8 cellular contexts compared by ENCODE assay signal in genomic region chr12:69739287-69740191, GRCh38. TPM values are rescaled to one million over a fixed set of nuclear protein-coding genes. Genes with fewer than 3 reads are reported as not detected.
DNase-seq lines count a peak whose midpoint lies in the region; ATAC-seq and TF ChIP-seq lines count a peak whose summit lies in the region.

No MANE protein-coding gene starts in this region.

- peak overlapping the region; percentile 74 for H3K4me3 ChIP-seq in IMR-90 (ENCODE audit: insufficient read depth, low read depth, low read length)
- peak overlapping the region; percentile 80 to 82 for H3K4me3 ChIP-seq in stomach smooth muscle (ENCODE audit: low read length in 2 of 2)

- H3K4me1 Mint-ChIP-seq in neural crest cell: peaks cover 16% of the 10 kb centered on the region

- intact Hi-C loops in IMR-90 (cut with micrococcal nuclease): loop anchor here (10.0 kb wide), 2 partner anchors 135 to 385 kb away; partner anchors contain the start of gene YEATS4

- H3K9me3 ChIP-seq in IMR-90 (ENCODE audit: control insufficient read depth, insufficient read depth, low read length) (no peaks in the 10 kb centered on the region), stomach smooth muscle (ENCODE audit: control insufficient read depth in 2 of 2, low read length in 2 of 2) (no peaks in the 10 kb centered on the region)

- H3K27me3 Mint-ChIP-seq in neural crest cell (ENCODE audit: low read depth): peaks cover 47% of the 10 kb centered on the region

- H3K4me3 Mint-ChIP-seq in neural crest cell: peak overlapping the region; percentile 92

- H2BK20ac ChIP-seq in IMR-90 (ENCODE audit: low read depth, low read length): no peak overlapping the region

- CTCF ChIA-PET in IMR-90 (lab: Yijun Ruan, JAX): no interaction called here

- no peak overlapping the region for H2AK9ac ChIP-seq in IMR-90 (replicated peaks; ENCODE audit: low read depth, low read length, poor library complexity)

- H2BK5ac ChIP-seq in IMR-90 (ENCODE audit: low read depth, low read length, poor library complexity, severe bottlenecking): no peak overlapping the region

- H2AFZ ChIP-seq in IMR-90 (replicated peaks; ENCODE audit: low read length, poor library complexity): peak overlapping the region; percentile 88

- H3K9me3 Mint-ChIP-seq in neural crest cell: no peaks in the 10 kb centered on the region

- ATAC-seq in GM21576 (IDR thresholded peaks at IDR 0.05; ENCODE audit: unreplicated experiment) (peak; percentile 35), IMR-90 (ENCODE audit: low read depth) (peak; percentile 14)

- H3K36me3 Mint-ChIP-seq in neural crest cell (ENCODE audit: low read depth): no peaks in the 10 kb centered on the region

- H3K14ac ChIP-seq in IMR-90 (replicated peaks; ENCODE audit: low read depth, low read length): no peak overlapping the region

- DNase-seq in DMS 273 treated with DMSO at 0.1 percent for 48 hours (lab: John Stamatoyannopoulos, UW): peak; percentile 4
- peak; percentile 13 for DNase-seq in IMR-90
- peak; percentile 66 for DNase-seq in RPMI8226
- DNase-seq in activated T-helper 9 cell treated with anti-CD3 and anti-CD28 coated beads, Interleukin-2, amount 50 U/mL, for 16 hours (ENCODE audit: low read depth): peak; percentile 37
- peak; percentile 20 for DNase-seq in foreskin melanocyte
- peak; percentile 49 for DNase-seq in neural crest cell (ENCODE audit: low read depth, low spot score)

- dilution Hi-C loops in IMR-90 (cut with HindIII; ENCODE audit: low sequenced_read_pairs, unreplicated experiment): no loop called here

- H3K36me3 ChIP-seq in IMR-90 (ENCODE audit: control insufficient read depth, insufficient read depth, low read length) (no peaks in the 10 kb centered on the region), stomach smooth muscle (ENCODE audit: control insufficient read depth in 2 of 2, insufficient read depth in 2 of 2, low read length in 2 of 2) (no peaks in the 10 kb centered on the region)

- H3K27ac Mint-ChIP-seq in neural crest cell (ENCODE audit: unreplicated experiment): no peak overlapping the region

- H3K56ac ChIP-seq in IMR-90 (ENCODE audit: extremely low read depth, insufficient read depth, low read length): no peak overlapping the region

- H4K5ac ChIP-seq in IMR-90 (ENCODE audit: low read depth, low read length): no peak overlapping the region

- no peak overlapping the region for H4K91ac ChIP-seq in IMR-90 (ENCODE audit: insufficient read depth, low read depth, low read length)

- H3K4me2 ChIP-seq in IMR-90 (ENCODE audit: low read depth, low read length): peak overlapping the region; percentile 85

- no peaks in the 10 kb centered on the region for H3K9me1 ChIP-seq in IMR-90 (ENCODE audit: insufficient read depth, low read length)

- POLR2A ChIA-PET in IMR-90 (lab: Charles Lee; ENCODE audit: unreplicated experiment): no interaction called here

- H3K4me1 ChIP-seq in IMR-90 (ENCODE audit: control insufficient read depth, insufficient read depth, low read length) (no peaks in the 10 kb centered on the region), stomach smooth muscle (ENCODE audit: control insufficient read depth, insufficient read depth, low read length) (peaks cover 5% of the 10 kb centered on the region)

- no peak overlapping the region for H3K18ac ChIP-seq in IMR-90 (ENCODE audit: low read depth, low read length)

- no peak overlapping the region for H3K23ac ChIP-seq in IMR-90 (ENCODE audit: low read depth, low read length)

- WGBS in IMR-90 (ENCODE audit: extremely low coverage in 2 of 2, insufficient read length in 1 of 2), 2 experiments: 0% methylated on average over 17 of the region's 66 CpGs; no CpG with 5 or more reads in 1 of the 2 experiments

- no peak for TF ChIP-seq POLR2A in IMR-90 (IDR thresholded peaks at IDR 0.05; ENCODE audit: low read depth, low read length)

- peaks cover 14% of the 10 kb centered on the region for H3K27me3 ChIP-seq in IMR-90 (ENCODE audit: control insufficient read depth, insufficient read depth, low read length)
- no peaks in the 10 kb centered on the region for H3K27me3 ChIP-seq in stomach smooth muscle (ENCODE audit: control insufficient read depth in 1 of 2, insufficient read depth in 2 of 2, low read length in 2 of 2)

- H4K8ac ChIP-seq in IMR-90 (ENCODE audit: low read depth in 2 of 2, low read length in 2 of 2): no peak overlapping the region

- no peak overlapping the region for H3K4ac ChIP-seq in IMR-90 (ENCODE audit: low read depth, low read length)

- TF ChIP-seq CTCF in IMR-90 (conservative IDR thresholded peaks at IDR 0.05; ENCODE audit: low read depth, low read length) (no peak), neural crest cell (conservative IDR thresholded peaks at IDR 0.05) (no peak)

- H2BK120ac ChIP-seq in IMR-90 (ENCODE audit: low read depth, low read length): no peak overlapping the region

- no peak overlapping the region for H3K9ac ChIP-seq in IMR-90 (ENCODE audit: low read depth, low read length)
- peak overlapping the region; percentile 61 to 62 for H3K9ac ChIP-seq in stomach smooth muscle (ENCODE audit: low read length in 2 of 2)

- in situ Hi-C loops in IMR-90 (cut with MboI; ENCODE audit: low sequenced_read_pairs): loop anchor here (25.0 kb wide), 1 partner anchor 402 kb away; the partner anchor contains the start of gene LYZ

- BruUV-seq in IMR-90 (replicated peaks; lab: Mats Ljungman, UMichigan): no TSS peak

- TF ChIP-seq RAD21 in IMR-90 (IDR thresholded peaks at IDR 0.05; ENCODE audit: low read length): no peak

- no peaks in the 10 kb centered on the region for H4K20me1 ChIP-seq in IMR-90 (ENCODE audit: insufficient read depth, low read length)

- H3K27ac ChIP-seq in IMR-90 (ENCODE audit: insufficient read depth, low read length): no peak overlapping the region
- no peak overlapping the region for H3K27ac ChIP-seq in stomach smooth muscle (ENCODE audit: low read length)

- H2AK5ac ChIP-seq in IMR-90 (ENCODE audit: low read depth, low read length): no peak overlapping the region

- H3K79me1 ChIP-seq in IMR-90 (ENCODE audit: low read depth in 1 of 2, low read length in 2 of 2): no peaks in the 10 kb centered on the region

- no peak overlapping the region for H2BK15ac ChIP-seq in IMR-90 (ENCODE audit: low read depth, low read length)

TF ChIP-seq in IMR-90, 13 proteins besides CTCF, POLR2A, EP300 and RAD21:
- no peak for TF ChIP-seq SMC3 (IDR thresholded peaks at IDR 0.05; ENCODE audit: low read depth, low read length)
- peak; percentile 42; the same call in 1 of the 2 replicates for TF ChIP-seq CEBPB (IDR thresholded peaks at IDR 0.05; ENCODE audit: low read depth, low read length)

RNA-seq across cellular contexts. Expression of gene RAB3IP, which starts 0.9 kb away (rescaled TPM):
- 2.7 and 3.3 TPM in 2 replicates for total RNA-seq in IMR-90 (2012; rRNA removed)
- 1.3 and 1.5 TPM in 2 replicates for polyA plus RNA-seq in IMR-90 (2012; rRNA removed)
- 0.51 and 1.3 TPM in 2 replicates for polyA plus RNA-seq in IMR-90 (2012; cell fraction: cytosol; rRNA removed)
- 0.33 and 0.94 TPM in 2 replicates for polyA plus RNA-seq in IMR-90 (2012; cell fraction: nucleus; rRNA removed; ENCODE audit: low replicate concordance)
- 24.0 and 28.6 TPM in 2 replicates for total RNA-seq in neural crest cell

RNA-seq across cellular contexts. Expression of gene BEST3, which starts 40.4 kb away (rescaled TPM):
- total RNA-seq in IMR-90 (2012; rRNA removed): under 0.01 TPM in 2 replicates
- 0.07 and 0.09 TPM in 2 replicates for polyA plus RNA-seq in IMR-90 (2012; rRNA removed)
- 0.02 and 0.05 TPM in 2 replicates for polyA plus RNA-seq in IMR-90 (2012; cell fraction: cytosol; rRNA removed)
- 0.07 TPM in 1 of 2 replicates, not detected in the other for polyA plus RNA-seq in IMR-90 (2012; cell fraction: nucleus; rRNA removed; ENCODE audit: low replicate concordance)
- not detected in 2 replicates for total RNA-seq in neural crest cell

Comparison
In these comparisons a context has a peak if more than half of its experiments do, and no peak if none do; other contexts are left out.
1. DNase-seq: peak in every context shown above with its lines; median percentile 66 in RPMI8226; 49 in neural crest cell; 37 in activated T-helper 9 cell treated with anti-CD3 and anti-CD28 coated beads, Interleukin-2, amount 50 U/mL, for 16 hours; 20 in foreskin melanocyte; 13 in IMR-90; 4 in DMS 273 treated with DMSO at 0.1 percent for 48 hours.